ENCODE assay signal across 23 cellular contexts in genomic region chr10:110285501-110285900, GRCh38.
"Had no signal": no experiment of that assay in that cellular context is flagged by ENCODE, and none has a peak within 500 bp of the region (broad histone marks: within the 10 kb centered on the region; RNA-seq: fewer than 3 reads in every experiment).

No MANE protein-coding gene starts in this region.

- DNase-seq: activated CD4-positive, alpha-beta T cell treated with anti-CD3 and anti-CD28 coated beads, Interleukin-2, amount 10 ng/mL, durations not matched to agents 24 days and 14 days; activated CD4-positive, CD25-positive, alpha-beta regulatory T cell; activated CD8-positive, alpha-beta T cell treated with anti-CD3 and anti-CD28 coated beads for 36 hours; activated naive CD4-positive, alpha-beta T cell treated with Interleukin-2 at 50 U/mL for 16 hours; activated naive CD8-positive, alpha-beta T cell treated with anti-CD3 and anti-CD28 coated beads, Interleukin-2, amount 10 ng/mL, durations not matched to agents 7 days and 5 days; activated T-cell treated with anti-CD3 and anti-CD28 coated beads, Interleukin-2, amount 50 U/mL, for 1 hour; amygdala; dorsolateral prefrontal cortex; endodermal cell; foreskin keratinocyte; hippocampal formation; left lung; mammary epithelial cell; naive B cell; ovary; sigmoid colon; stimulated activated CD4-positive, alpha-beta T cell treated with anti-CD3 and anti-CD28 coated beads, Interleukin-4, amount 100 ng/mL, for 24 hours; stomach; T-cell; upper lobe of left lung had no signal

- H3K27ac ChIP-seq: foreskin keratinocyte, left lung, ovary, sigmoid colon, stomach, upper lobe of left lung had no signal

- H3K4me3 ChIP-seq: cardiac muscle cell, dorsolateral prefrontal cortex, left lung, ovary, sigmoid colon, stomach, upper lobe of left lung had no signal

- FAIRE-seq: keratinocyte had no signal

- H3K4me1 ChIP-seq: foreskin keratinocyte, left lung, sigmoid colon, stomach had no signal

- H3K36me3 ChIP-seq: ovary had no signal

- H3K27me3 ChIP-seq: cardiac muscle cell, dorsolateral prefrontal cortex, foreskin keratinocyte, left lung, ovary, sigmoid colon, stomach, upper lobe of left lung had no signal

- H3K9me3 ChIP-seq: left lung, ovary, sigmoid colon, stomach, upper lobe of left lung had no signal

- ATAC-seq: activated CD8-positive, alpha-beta T cell treated with anti-CD3 and anti-CD28 coated beads for 36 hours; foreskin keratinocyte; left lung; stimulated activated effector memory CD8-positive, alpha-beta T cell treated with anti-CD3 and anti-CD28 coated beads, Interleukin-12 subunit alpha, Interleukin-12 subunit beta, amount 100 ng/mL, for 72 hours; T-cell had no signal
